In genomic region chr2:69436937-69437750, GRCh38 we compare ENCODE assay signal across 8 cellular contexts. TPM values are rescaled to one million over a fixed set of nuclear protein-coding genes. Genes with fewer than 3 reads are reported as not detected.
A peak's percentile ranks its signal among the peaks of the same experiment; 100 is the strongest.
DNase-seq lines count a peak whose midpoint lies in the region; ATAC-seq and TF ChIP-seq lines count a peak whose summit lies in the region.

Gene NFU1 (minus strand): TSS chr2:69437435. CDS start chr2:69437422, 13 bp downstream.

- TF ChIP-seq CTCF in C4-2B (conservative IDR thresholded peaks at IDR 0.05), result peak; percentile 33

- peaks cover 13% of the 10 kb centered on the region for H3K9me3 Mint-ChIP-seq in activated CD4-positive, alpha-beta T cell treated with anti-CD3 and anti-CD28 coated beads, Interleukin-2, amount 10 ng/mL, durations not matched to agents 7 days and 5 days

- peak within 1 kb of the TSS; percentile 95 for H3K4me3 Mint-ChIP-seq in activated CD4-positive, alpha-beta T cell treated with anti-CD3 and anti-CD28 coated beads, Interleukin-2, amount 10 ng/mL, durations not matched to agents 7 days and 5 days

- H3K27me3 Mint-ChIP-seq in activated CD4-positive, alpha-beta T cell treated with anti-CD3 and anti-CD28 coated beads, Interleukin-2, amount 10 ng/mL, durations not matched to agents 7 days and 5 days, result no peaks in the 10 kb centered on the region

- peak within 1 kb of the TSS; percentile 90 for H3K27ac ChIP-seq in C4-2B

- H3K4me1 Mint-ChIP-seq in activated CD4-positive, alpha-beta T cell treated with anti-CD3 and anti-CD28 coated beads, Interleukin-2, amount 10 ng/mL, durations not matched to agents 7 days and 5 days, result peaks cover 35% of the 10 kb centered on the region

- ATAC-seq in GM19328 (IDR thresholded peaks at IDR 0.05; ENCODE audit: unreplicated experiment) (peak; percentile 95), HG03520 (IDR thresholded peaks at IDR 0.05; ENCODE audit: unreplicated experiment) (peak; percentile 91), left lobe of liver (peak; percentile 94)

- POLR2A ChIA-PET in activated CD4-positive, alpha-beta T cell treated with anti-CD3 and anti-CD28 coated beads, Interleukin-2, amount 10 ng/mL, durations not matched to agents 7 days and 5 days (lab: Charles Lee), result interaction anchor here (0.9 kb wide), 1 partner anchor 477 kb away, joined by 3 read pairs; the partner anchor contains the start of gene MXD1

- H3K27ac Mint-ChIP-seq in activated CD4-positive, alpha-beta T cell treated with anti-CD3 and anti-CD28 coated beads, Interleukin-2, amount 10 ng/mL, durations not matched to agents 7 days and 5 days, result peak within 1 kb of the TSS; percentile 100

- DNase-seq in NCI-H69 (lab: John Stamatoyannopoulos, UW) (peak; percentile 90), cortex of kidney (lab: John Stamatoyannopoulos, UW) (peak; percentile 6), left lobe of liver (ENCODE audit: low spot score) (peak; percentile 94)
- peak; percentile 84 for DNase-seq in activated CD4-positive, alpha-beta T cell treated with anti-CD3 and anti-CD28 coated beads, Interleukin-2, amount 10 ng/mL, durations not matched to agents 7 days and 5 days
- DNase-seq in stimulated activated CD4-positive, alpha-beta T cell treated with anti-CD3 and anti-CD28 coated beads, Interleukin-2, amount 100 ng/mL, for 4 hours (ENCODE audit: low read depth), result peak; percentile 68

- H3K36me3 Mint-ChIP-seq in activated CD4-positive, alpha-beta T cell treated with anti-CD3 and anti-CD28 coated beads, Interleukin-2, amount 10 ng/mL, durations not matched to agents 7 days and 5 days (ENCODE audit: low read depth), result peaks cover 17% of the 10 kb centered on the region

- CTCF ChIA-PET in activated CD4-positive, alpha-beta T cell treated with anti-CD3 and anti-CD28 coated beads, Interleukin-2, amount 10 ng/mL, durations not matched to agents 7 days and 5 days (lab: Charles Lee), result interaction anchor here (1.0 to 2.0 kb wide), 12 partner anchors 10 to 181 kb away, joined by 3 to 7 read pairs (median 4); no protein-coding TSS in a partner anchor

RNA-seq across cellular contexts. Expression of gene NFU1, which starts in this region (rescaled TPM):
- 10 to 100 TPM; 16.1 to 16.4 TPM for total RNA-seq in activated CD4-positive, alpha-beta T cell treated with anti-CD3 and anti-CD28 coated beads, Interleukin-2, amount 10 ng/mL, durations not matched to agents 7 days and 5 days
- total RNA-seq in left lobe of liver, result 12.0 TPM

Comparison
In these comparisons a context has a peak if more than half of its experiments do, and no peak if none do; other contexts are left out.
1. Peak in every context shown above with its lines: DNase-seq, ATAC-seq and H3K27ac ChIP-seq.
2. DNase-seq: peak in every context shown above with its lines; median percentile 94 in left lobe of liver; 90 in NCI-H69; 84 in activated CD4-positive, alpha-beta T cell treated with anti-CD3 and anti-CD28 coated beads, Interleukin-2, amount 10 ng/mL, durations not matched to agents 7 days and 5 days; 68 in stimulated activated CD4-positive, alpha-beta T cell treated with anti-CD3 and anti-CD28 coated beads, Interleukin-2, amount 100 ng/mL, for 4 hours; 6 in cortex of kidney.